ENCODE assay signal across 10 cellular contexts in the genomic region with DNA sequence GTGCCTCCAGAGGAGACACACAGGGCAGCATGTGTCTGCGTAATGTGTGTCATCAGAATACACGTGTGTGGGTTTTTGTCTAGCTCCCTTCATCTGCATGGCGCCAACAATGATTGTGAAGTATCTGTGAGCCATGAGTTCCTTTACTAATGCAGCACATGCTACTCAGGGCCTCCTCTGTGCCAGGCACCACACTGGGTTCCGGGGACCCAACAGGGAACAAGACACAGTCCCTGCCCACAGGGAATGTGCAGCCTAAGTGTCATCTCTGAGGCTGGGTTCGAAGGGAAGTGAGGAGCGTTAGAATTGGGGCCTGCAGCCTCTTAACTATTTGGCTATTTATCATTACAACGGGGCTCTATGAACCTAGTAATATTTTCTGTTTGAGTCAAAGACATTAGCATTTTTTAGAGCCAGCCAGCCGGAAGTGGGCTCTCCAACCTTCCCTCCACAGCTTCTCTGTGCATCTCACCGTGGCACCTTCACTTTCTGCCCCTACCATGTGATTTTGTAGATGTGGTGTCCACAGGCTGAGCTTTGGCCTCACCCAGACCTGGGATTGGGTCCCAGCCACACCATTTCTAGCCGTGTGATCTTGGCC. TPM values are rescaled to one million over a fixed set of nuclear protein-coding genes. Genes with fewer than 3 reads are reported as not detected.
DNase-seq lines count a peak whose midpoint lies in the region; ATAC-seq and TF ChIP-seq lines count a peak whose summit lies in the region.
"Had no signal": no experiment of that assay in that cellular context is flagged by ENCODE, and none has a peak within 500 bp of the region (broad histone marks: within the 10 kb centered on the region; RNA-seq: fewer than 3 reads in every experiment).

No MANE protein-coding gene starts in this region.

- CTCF ChIA-PET in PC-9 (lab: Charles Lee): interaction anchor here (0.6 kb wide), 1 partner anchor 117 kb away, joined by 4 read pairs; no protein-coding TSS in a partner anchor

- no peaks in the 10 kb centered on the region for H3K79me2 ChIP-seq in PC-9 (ENCODE audit: low read depth)

- H3K9me3 Mint-ChIP-seq in effector memory CD8-positive, alpha-beta T cell: no peaks in the 10 kb centered on the region

- intact Hi-C loops in PC-9 (cut with micrococcal nuclease; ENCODE audit: unreplicated experiment): no loop called here
- intact Hi-C loops in Right ventricle myocardium inferior (cut with DNase I): no loop called here

- H3K27me3 Mint-ChIP-seq in effector memory CD8-positive, alpha-beta T cell: no peaks in the 10 kb centered on the region

- no peak overlapping the region for H2AFZ ChIP-seq in PC-9

- no peaks in the 10 kb centered on the region for H3K27me3 ChIP-seq in PC-9 (ENCODE audit: insufficient read depth, low read depth)

- H3K36me3 ChIP-seq in PC-9 (ENCODE audit: low read depth): no peaks in the 10 kb centered on the region

- H3K4me2 ChIP-seq in PC-9: no peak overlapping the region

- no peaks in the 10 kb centered on the region for H3K9me2 ChIP-seq in PC-9 (ENCODE audit: insufficient read depth)

- DNase-seq in PC-9: no peak
- DNase-seq in effector memory CD8-positive, alpha-beta T cell: peak; percentile 37 to 57 (median 38)
- DNase-seq in HT-29 (ENCODE audit: low spot score): no peak
- DNase-seq in NCI-H510A treated with DMSO at 0.1 percent for 48 hours (lab: John Stamatoyannopoulos, UW): no peak
- no peak for DNase-seq in Right ventricle myocardium inferior (ENCODE audit: missing footprints)
- no peak for DNase-seq in NCI-H2107 treated with DMSO at 0.1 percent for 48 hours (lab: John Stamatoyannopoulos, UW; ENCODE audit: unreplicated experiment)
- DNase-seq: aorta, NCI-H2029 had no signal

- POLR2A ChIA-PET in PC-9 (lab: Charles Lee; ENCODE audit: unreplicated experiment): no interaction called here

- BruUV-seq in PC-9 (replicated peaks; lab: Mats Ljungman, UMichigan): no TSS peak

- H3K36me3 Mint-ChIP-seq in effector memory CD8-positive, alpha-beta T cell (ENCODE audit: insufficient read depth): peaks cover 7% of the 10 kb centered on the region

- H3K27ac Mint-ChIP-seq in effector memory CD8-positive, alpha-beta T cell: peak overlapping the region; percentile 98 to 100

- TF ChIP-seq CTCF in PC-9 (conservative IDR thresholded peaks at IDR 0.05): no peak

- ATAC-seq in GM21529 (IDR thresholded peaks at IDR 0.05; ENCODE audit: unreplicated experiment): peak; percentile 60
- ATAC-seq in effector memory CD8-positive, alpha-beta T cell (replicated peaks): peak; percentile 50
- ATAC-seq in Right ventricle myocardium inferior: no peak

- H3F3A ChIP-seq in PC-9 (ENCODE audit: insufficient read depth, low read depth): peaks cover 30% of the 10 kb centered on the region; the same call in 1 of the 2 replicates

- H3K4me3 Mint-ChIP-seq in effector memory CD8-positive, alpha-beta T cell: peak overlapping the region; percentile 74 to 83

- no peaks in the 10 kb centered on the region for H4K20me1 ChIP-seq in PC-9 (ENCODE audit: insufficient read depth)

- peaks cover 27 to 28% of the 10 kb centered on the region in 2 donors for H3K4me1 Mint-ChIP-seq in effector memory CD8-positive, alpha-beta T cell (ENCODE audit: low read depth in 2 of 2)

- no peaks in the 10 kb centered on the region for H3K9me3 ChIP-seq in PC-9 (ENCODE audit: insufficient read depth, low read depth)

- H3K4me3 ChIP-seq in PC-9: no peak overlapping the region

- peak overlapping the region; percentile 71 for H3K27ac ChIP-seq in PC-9

- H3K4me1 ChIP-seq in PC-9 (replicated peaks; ENCODE audit: insufficient read depth): peaks cover 25% of the 10 kb centered on the region

- TF ChIP-seq POLR2A in GM10847 (IDR thresholded peaks at IDR 0.05; ENCODE audit: extremely low read depth, insufficient read length): peak; percentile 10

RNA-seq across cellular contexts. Expression of gene SRGN, which starts 43.9 kb away (rescaled TPM):
- 57.4 and 58.9 TPM in 2 replicates for total RNA-seq in PC-9 (2021)
- total RNA-seq in HT-29 (2014; rRNA removed; shearing (Covaris generic)): 0.13 TPM in 1 of 2 replicates, not detected in the other
- total RNA-seq in Right ventricle myocardium inferior: 50.2 TPM

RNA-seq across cellular contexts. Expression of gene KIFBP, which starts 55.4 kb away (rescaled TPM):
- total RNA-seq in PC-9 (2021) (26.0 and 30.1 TPM in 2 replicates), Right ventricle myocardium inferior (52.2 TPM)
- 17.0 and 18.1 TPM in 2 replicates for total RNA-seq in HT-29 (2014; rRNA removed; shearing (Covaris generic))

Comparison
In these comparisons a context has a peak if more than half of its experiments do, and no peak if none do; other contexts are left out.
1. DNase-seq: peak in effector memory CD8-positive, alpha-beta T cell (3 of 3); none in PC-9 (0 of 2), HT-29 (single experiment), NCI-H510A treated with DMSO at 0.1 percent for 48 hours (single experiment), Right ventricle myocardium inferior (single experiment) and NCI-H2107 treated with DMSO at 0.1 percent for 48 hours (single experiment).
2. RNA of gene SRGN, which starts 43.9 kb away (total RNA-seq): 57.4 to 58.9 TPM in PC-9 and 50.2 TPM in Right ventricle myocardium inferior (single experiment); 0.13 TPM in HT-29; every median in the first group is over 10 times any median in the second.